ENCODE assay signal across 8 cellular contexts in the genomic region with DNA sequence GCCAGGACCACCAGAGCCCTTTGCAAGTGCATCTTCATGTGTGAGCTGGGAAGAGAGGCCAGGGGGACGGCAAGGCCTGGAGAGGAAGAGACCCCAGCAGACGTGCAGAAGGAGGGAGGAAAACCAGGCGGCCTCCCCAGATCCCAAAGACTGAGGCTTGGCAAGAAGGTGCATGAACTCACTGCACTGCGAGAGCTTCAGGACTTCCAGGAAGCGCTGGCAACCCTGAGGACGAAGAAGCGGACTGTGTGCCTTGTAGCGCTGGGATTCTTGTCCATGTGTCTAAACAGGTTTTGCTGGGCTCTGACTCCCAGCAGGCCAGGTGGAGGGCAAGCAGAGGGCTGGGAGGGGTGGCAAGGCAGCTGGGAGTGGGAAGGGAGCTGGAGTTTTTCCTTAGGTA. TPM values are rescaled to one million over a fixed set of nuclear protein-coding genes. Genes with fewer than 3 reads are reported as not detected.
A peak's percentile ranks its signal among the peaks of the same experiment; 100 is the strongest.
DNase-seq lines count a peak whose midpoint lies in the region; ATAC-seq and TF ChIP-seq lines count a peak whose summit lies in the region.

No MANE protein-coding gene starts in this region.

- intact Hi-C loops in Panc1 (cut with micrococcal nuclease; ENCODE audit: unreplicated experiment) = loop anchor here (5.0 kb wide), 1 partner anchor 74 kb away; no protein-coding TSS in a partner anchor

- H3K79me2 ChIP-seq in fibroblast of lung (ENCODE audit: control insufficient read depth, insufficient read depth, low read length) = no peaks in the 10 kb centered on the region

- POLR2A ChIA-PET in Panc1 (lab: Charles Lee) = no interaction called here

- H3K4me3 ChIP-seq in Panc1 (ENCODE audit: low read depth in 2 of 2, low read length in 2 of 2) = no peak overlapping the region
- peak overlapping the region; percentile 17 to 78 (median 68) for H3K4me3 ChIP-seq in fibroblast of lung (replicated peaks in 1 of 4; ENCODE audit: control extremely low read depth in 1 of 4, insufficient read depth in 1 of 4, low read depth in 3 of 4, low read length in 4 of 4)
- peak overlapping the region; percentile 74 for H3K4me3 ChIP-seq in rectal smooth muscle tissue (ENCODE audit: low read length)

- H3K36me3 ChIP-seq in Panc1 (ENCODE audit: control insufficient read depth, insufficient read depth, low read length) = no peaks in the 10 kb centered on the region; the same call in 1 of the 2 replicates
- no peaks in the 10 kb centered on the region for H3K36me3 ChIP-seq in fibroblast of lung (ENCODE audit: control insufficient read depth, insufficient read depth, low read length)
- H3K36me3 ChIP-seq in rectal smooth muscle tissue (ENCODE audit: control insufficient read depth, insufficient read depth, low read length) = no peaks in the 10 kb centered on the region

- H3K4me1 ChIP-seq in Panc1 (ENCODE audit: control insufficient read depth, insufficient read depth, low read length) (peaks cover 15% of the 10 kb centered on the region), fibroblast of lung (ENCODE audit: control insufficient read depth, extremely low read depth, insufficient read depth, low read length) (peaks cover 26% of the 10 kb centered on the region), rectal smooth muscle tissue (ENCODE audit: control insufficient read depth, insufficient read depth, low read length) (peaks cover 12% of the 10 kb centered on the region)

- no peaks in the 10 kb centered on the region for H3K9me3 ChIP-seq in Panc1 (ENCODE audit: control insufficient read depth, insufficient read depth, low read depth, low read length)
- H3K9me3 ChIP-seq in fibroblast of lung (ENCODE audit: control insufficient read depth, insufficient read depth, low read depth, low read length) = no peaks in the 10 kb centered on the region

- in situ Hi-C loops in Panc1 (cut with HindIII; ENCODE audit: low pct_unique_long_range_greater_than_20kb, low sequenced_read_pairs) = no loop called here

- peak overlapping the region; percentile 88 for H3K4me2 ChIP-seq in fibroblast of lung (ENCODE audit: extremely low read depth, insufficient read depth, low read length)

- H2AFZ ChIP-seq in fibroblast of lung (ENCODE audit: low read length) = peak overlapping the region; percentile 12

- ATAC-seq in Panc1 (no peak), GM18505 (IDR thresholded peaks at IDR 0.05; ENCODE audit: unreplicated experiment) (no peak), GM19324 (IDR thresholded peaks at IDR 0.05; ENCODE audit: low FRiP score, unreplicated experiment) (no peak), HG02938 (IDR thresholded peaks at IDR 0.05; ENCODE audit: unreplicated experiment) (no peak)

- DNase-seq in Daoy (ENCODE audit: low read depth) (peak; percentile 23), Panc1 (ENCODE audit: low read depth, low spot score) (no peak), fibroblast of lung (ENCODE audit: low read depth in 2 of 2) (peak in 1 of 2 donors; percentile 36), LoVo (ENCODE audit: low spot score) (no peak)

- BruUV-seq in Panc1 (replicated peaks; lab: Mats Ljungman, UMichigan) = no TSS peak

- H3K27me3 ChIP-seq in Panc1 (ENCODE audit: control insufficient read depth, insufficient read depth, low read length) (no peaks in the 10 kb centered on the region), fibroblast of lung (ENCODE audit: control insufficient read depth, insufficient read depth, low read length) (no peaks in the 10 kb centered on the region), rectal smooth muscle tissue (ENCODE audit: control insufficient read depth, insufficient read depth, low read length) (no peaks in the 10 kb centered on the region)

- no peak for TF ChIP-seq POLR2A in GM18505 (IDR thresholded peaks at IDR 0.05; ENCODE audit: borderline replicate concordance, extremely low read depth, insufficient read depth, insufficient read length)

- TF ChIP-seq CTCF in Panc1 (IDR thresholded peaks at IDR 0.05) (no peak), fibroblast of lung (conservative IDR thresholded peaks at IDR 0.05 in 1 of 2, IDR thresholded peaks at IDR 0.05 in 1 of 2; ENCODE audit: low read depth in 1 of 2, low read length in 2 of 2) (no peak)

- CTCF ChIA-PET in Panc1 (lab: Charles Lee) = interaction anchor here (1.6 to 2.7 kb wide), 2 partner anchors 74 to 271 kb away, joined by 4 to 54 read pairs; no protein-coding TSS in a partner anchor

- H4K20me1 ChIP-seq in fibroblast of lung (ENCODE audit: control insufficient read depth, extremely low read depth, insufficient read depth, low read length) = no peaks in the 10 kb centered on the region

- H3K9ac ChIP-seq in fibroblast of lung (ENCODE audit: insufficient read depth, low read length) = no peak overlapping the region
- H3K9ac ChIP-seq in rectal smooth muscle tissue (ENCODE audit: low read length) = no peak overlapping the region

- H3K27ac ChIP-seq in Panc1 (ENCODE audit: low read length) (peak overlapping the region; percentile 31; the same call in 1 of the 2 replicates), fibroblast of lung (ENCODE audit: insufficient read depth, low read length) (peak overlapping the region; percentile 82), rectal smooth muscle tissue (ENCODE audit: low read depth, low read length) (peak overlapping the region; percentile 93)

RNA-seq across cellular contexts. Expression of gene TGFB3, which starts 0.9 kb away (rescaled TPM):
- total RNA-seq in Daoy (2014; rRNA removed; shearing (Covaris generic)) = 2.9 and 4.3 TPM in 2 replicates
- total RNA-seq in Panc1 (2021; ENCODE audit: unreplicated experiment) (9.6 TPM), fibroblast of lung (5.9 and 10.5 TPM in 2 replicates)
- polyA plus RNA-seq in Panc1 (2012; ENCODE audit: insufficient read length) = 4.9 TPM
- polyA plus RNA-seq in fibroblast of lung = 7.8 and 30.8 TPM in 2 replicates
- 5.0 and 19.4 TPM in 2 replicates for polyA plus RNA-seq in fibroblast of lung (2012)
- 13.9 and 44.3 TPM in 2 replicates for polyA minus RNA-seq in fibroblast of lung (ENCODE audit: low replicate concordance)

RNA-seq across cellular contexts. Expression of gene IFT43, which starts 4.7 kb away (rescaled TPM):
- 41.5 and 56.5 TPM in 2 replicates for total RNA-seq in Daoy (2014; rRNA removed; shearing (Covaris generic))
- total RNA-seq in Panc1 (2021; ENCODE audit: unreplicated experiment) = 20.0 TPM
- 28.3 TPM for polyA plus RNA-seq in Panc1 (2012; ENCODE audit: insufficient read length)
- total RNA-seq in fibroblast of lung = 28.8 and 35.2 TPM in 2 replicates
- polyA plus RNA-seq in fibroblast of lung = 41.2 and 54.9 TPM in 2 replicates
- polyA plus RNA-seq in fibroblast of lung (2012) = 40.7 and 58.6 TPM in 2 replicates
- polyA minus RNA-seq in fibroblast of lung (ENCODE audit: low replicate concordance) = 15.2 and 23.1 TPM in 2 replicates

Comparison
In these comparisons a context has a peak if more than half of its experiments do, and no peak if none do; other contexts are left out.
1. H3K27ac ChIP-seq: peak in every context shown above with its lines; median percentile 93 in rectal smooth muscle tissue; 82 in fibroblast of lung; 31 in Panc1.
2. H3K4me3 ChIP-seq: peak in fibroblast of lung (4 of 4) and rectal smooth muscle tissue (single experiment); none in Panc1 (0 of 2).